In genomic region chr22:28601915-28602314, GRCh38 we compare ENCODE assay signal across 16 cellular contexts.
DNase-seq lines count a peak whose midpoint lies in the region; ATAC-seq and TF ChIP-seq lines count a peak whose summit lies in the region.
"Had no signal": no experiment of that assay in that cellular context is flagged by ENCODE, and none has a peak within 500 bp of the region (broad histone marks: within the 10 kb centered on the region; RNA-seq: fewer than 3 reads in every experiment).

No MANE protein-coding gene starts in this region.

- H3K4me3 Mint-ChIP-seq in stimulated activated naive B cell treated with anti-CD40 and anti-IgM and Interleukin-4, amounts not matched to agents 10 μg/mL and 1 μg/mL and 100 μg/mL, for 72 hours = no peak overlapping the region
- H3K4me3 Mint-ChIP-seq: CD4-positive, alpha-beta memory T cell; GM23338 had no signal

- H3K27ac Mint-ChIP-seq in stimulated activated naive B cell treated with anti-CD40 and anti-IgM and Interleukin-4, amounts not matched to agents 10 μg/mL and 1 μg/mL and 100 μg/mL, for 72 hours = peak overlapping the region; percentile 10
- H3K27ac Mint-ChIP-seq: CD4-positive, alpha-beta memory T cell; GM23338 had no signal

- H3K4me3 ChIP-seq in HEK293 (ENCODE audit: low read depth, low read length) = no peak overlapping the region
- no peak overlapping the region for H3K4me3 ChIP-seq in right lobe of liver
- H3K4me3 ChIP-seq in H7 (ENCODE audit: insufficient read depth, low read depth, low read length) = no peak overlapping the region
- H3K4me3 ChIP-seq in body of pancreas = no peak overlapping the region
- H3K4me3 ChIP-seq: GM23338, HAP-1 had no signal

- no peak for TF ChIP-seq POLR2A in right lobe of liver (IDR thresholded peaks at IDR 0.05)
- TF ChIP-seq POLR2A in body of pancreas (IDR thresholded peaks at IDR 0.05) = no peak

- H3K9me3 ChIP-seq in HEK293 (ENCODE audit: control insufficient read depth, insufficient read depth, low read depth, low read length) (no peaks in the 10 kb centered on the region), right lobe of liver (no peaks in the 10 kb centered on the region), body of pancreas (no peaks in the 10 kb centered on the region)
- H3K9me3 ChIP-seq: HAP-1 had no signal

- H3K4me1 ChIP-seq in HEK293 (ENCODE audit: control insufficient read depth, insufficient read depth, low read length) = no peaks in the 10 kb centered on the region
- no peaks in the 10 kb centered on the region for H3K4me1 ChIP-seq in right lobe of liver
- H3K4me1 ChIP-seq in body of pancreas = no peaks in the 10 kb centered on the region
- H3K4me1 ChIP-seq: HAP-1 had no signal

- CTCF ChIA-PET in HEK293 (lab: Yijun Ruan, JAX) = interaction anchor here (0.6 to 3.4 kb wide), 15 partner anchors 11 to 644 kb away, joined by 3 to 131 read pairs (median 6); no protein-coding TSS in a partner anchor

- H3K27ac ChIP-seq in HEK293 (ENCODE audit: extremely low read depth, low read depth, low read length) = no peak overlapping the region
- no peak overlapping the region for H3K27ac ChIP-seq in right lobe of liver
- H3K27ac ChIP-seq in body of pancreas = no peak overlapping the region

- H3K9me3 Mint-ChIP-seq in stimulated activated naive B cell treated with anti-CD40 and anti-IgM and Interleukin-4, amounts not matched to agents 10 μg/mL and 1 μg/mL and 100 μg/mL, for 72 hours = no peaks in the 10 kb centered on the region
- H3K9me3 Mint-ChIP-seq: CD4-positive, alpha-beta memory T cell; GM23338 had no signal

- POLR2A ChIA-PET in HEK293 (lab: Yijun Ruan, JAX) = interaction anchor here (1.4 kb wide), 1 partner anchor 171 kb away, joined by 3 read pairs; the partner anchor contains the start of gene CCDC117

- no peak for DNase-seq in left lobe of liver (ENCODE audit: low spot score)
- DNase-seq in right lobe of liver = no peak
- DNase-seq in stimulated activated naive B cell treated with anti-CD40 and anti-IgM and Interleukin-4, amounts not matched to agents 10 μg/mL and 1 μg/mL and 100 μg/mL, for 72 hours = no peak
- DNase-seq in H7 = no peak
- no peak for DNase-seq in body of pancreas
- no peak for DNase-seq in LoVo (ENCODE audit: low spot score)
- DNase-seq: C1 segment of cervical spinal cord; Calu3; CD4-positive, alpha-beta memory T cell; COR-L47; DMS53; DMS79 treated with DMSO at 0.1 percent for 48 hours; GF-D8 had no signal

- H3K36me3 ChIP-seq in HEK293 (ENCODE audit: control insufficient read depth in 2 of 2, insufficient read depth in 1 of 2, low read length in 2 of 2) (no peaks in the 10 kb centered on the region), right lobe of liver (no peaks in the 10 kb centered on the region), H7 (replicated peaks; ENCODE audit: control insufficient read depth, insufficient read depth, low read length) (no peaks in the 10 kb centered on the region), body of pancreas (replicated peaks in 1 of 2; ENCODE audit: insufficient read depth in 1 of 2, low read depth in 2 of 2) (no peaks in the 10 kb centered on the region)
- H3K36me3 ChIP-seq: HAP-1 had no signal

- intact Hi-C loops in right lobe of liver (cut with DNase I) (loop anchor here in 1 of 2 donors (10.0 kb wide), 1 partner anchor 233 kb away; no protein-coding TSS in a partner anchor), body of pancreas (cut with DNase I) (no loop called here)

- TF ChIP-seq CTCF in HEK293 (tag by site-specific recombination; IDR thresholded peaks at IDR 0.05) (no peak), right lobe of liver (IDR thresholded peaks at IDR 0.05) (no peak), body of pancreas (IDR thresholded peaks at IDR 0.05) (no peak)

- H3K4me1 Mint-ChIP-seq in stimulated activated naive B cell treated with anti-CD40 and anti-IgM and Interleukin-4, amounts not matched to agents 10 μg/mL and 1 μg/mL and 100 μg/mL, for 72 hours = no peaks in the 10 kb centered on the region
- H3K4me1 Mint-ChIP-seq: CD4-positive, alpha-beta memory T cell had no signal

- peak; percentile 58 for ATAC-seq in left lobe of liver
- ATAC-seq in right lobe of liver = peak; percentile 50 to 67 (median 64)
- no peak for ATAC-seq in stimulated activated naive B cell treated with anti-CD40 and anti-IgM and Interleukin-4, amounts not matched to agents 10 μg/mL and 1 μg/mL and 100 μg/mL, for 72 hours (replicated peaks)
- no peak for ATAC-seq in body of pancreas
- ATAC-seq: GM23338 had no signal

- H3K27me3 Mint-ChIP-seq in stimulated activated naive B cell treated with anti-CD40 and anti-IgM and Interleukin-4, amounts not matched to agents 10 μg/mL and 1 μg/mL and 100 μg/mL, for 72 hours = no peaks in the 10 kb centered on the region

- H3K36me3 Mint-ChIP-seq in stimulated activated naive B cell treated with anti-CD40 and anti-IgM and Interleukin-4, amounts not matched to agents 10 μg/mL and 1 μg/mL and 100 μg/mL, for 72 hours = no peaks in the 10 kb centered on the region
- H3K36me3 Mint-ChIP-seq: CD4-positive, alpha-beta memory T cell had no signal

- H3K27me3 ChIP-seq in right lobe of liver (no peaks in the 10 kb centered on the region), H7 (ENCODE audit: control insufficient read depth, insufficient read depth, low read length) (no peaks in the 10 kb centered on the region), body of pancreas (no peaks in the 10 kb centered on the region)

TF ChIP-seq in HEK293, 187 proteins besides CTCF, POLR2A, EP300 and RAD21:
- TF ChIP-seq YY1 (tag by site-specific recombination; IDR thresholded peaks at IDR 0.05) = no peak
- peak; percentile 5; the same call in 1 of the 2 replicates for TF ChIP-seq ZSCAN4 (tag by site-specific recombination; IDR thresholded peaks at IDR 0.05)

Comparison
In these comparisons a context has a peak if more than half of its experiments do, and no peak if none do; other contexts are left out.
1. ATAC-seq: peak in left lobe of liver (single experiment) and right lobe of liver (4 of 4); none in stimulated activated naive B cell treated with anti-CD40 and anti-IgM and Interleukin-4, amounts not matched to agents 10 μg/mL and 1 μg/mL and 100 μg/mL, for 72 hours (0 of 2) and body of pancreas (single experiment).